ENCODE assay signal across 16 cellular contexts in the genomic region with DNA sequence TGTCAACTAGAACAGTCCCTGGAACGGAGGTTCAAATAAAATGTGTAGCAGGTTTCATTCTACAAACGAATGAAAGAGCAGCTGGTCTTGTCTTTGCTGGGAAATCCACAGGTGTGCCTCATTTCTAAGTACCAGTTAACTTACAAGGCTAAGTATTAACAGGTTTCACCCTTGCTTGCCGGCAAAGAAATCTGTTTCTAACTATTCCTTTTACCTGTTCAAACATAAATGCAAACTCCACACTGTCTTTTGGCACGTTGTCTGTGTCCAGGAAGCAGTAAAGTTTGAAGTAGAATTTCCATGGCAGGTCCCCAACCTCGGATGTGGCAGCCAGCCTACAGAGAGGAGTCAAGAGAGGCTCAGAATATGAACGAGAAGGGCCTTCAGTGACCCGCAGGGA. TPM values are rescaled to one million over a fixed set of nuclear protein-coding genes. Genes with fewer than 3 reads are reported as not detected.
A peak's percentile ranks its signal among the peaks of the same experiment; 100 is the strongest.
DNase-seq lines count a peak whose midpoint lies in the region; ATAC-seq, FAIRE-seq and TF ChIP-seq lines count a peak whose summit lies in the region.
"Had no signal": no experiment of that assay in that cellular context is flagged by ENCODE, and none has a peak within 500 bp of the region (broad histone marks: within the 10 kb centered on the region; RNA-seq: fewer than 3 reads in every experiment).

No MANE protein-coding gene starts in this region.

- 33 to 39% methylated on average over 7 of the region's 7 CpGs for WGBS in pancreas, 2 donors

- H3K36me3 Mint-ChIP-seq in Caco-2 (ENCODE audit: insufficient read depth, unreplicated experiment) (peaks cover 92% of the 10 kb centered on the region), brain (peaks cover 82% of the 10 kb centered on the region), natural killer cell (no peaks in the 10 kb centered on the region)
- no peaks in the 10 kb centered on the region for H3K36me3 Mint-ChIP-seq in activated naive CD8-positive, alpha-beta T cell treated with anti-CD3 and anti-CD28 coated beads for 36 hours
- H3K36me3 Mint-ChIP-seq: CD4-positive, CD25-positive, alpha-beta regulatory T cell had no signal

- H3K36me3 ChIP-seq in Caco-2 (ENCODE audit: control insufficient read depth, insufficient read depth, low read length), result peaks cover 10% of the 10 kb centered on the region
- peaks cover 39 to 72% of the 10 kb centered on the region in 2 experiments for H3K36me3 ChIP-seq in HEK293 (ENCODE audit: control insufficient read depth in 2 of 2, insufficient read depth in 1 of 2, low read length in 2 of 2)
- peaks cover 3 to 56% (median 35%) of the 10 kb centered on the region in 3 donors for H3K36me3 ChIP-seq in pancreas
- H3K36me3 ChIP-seq: BLaER1 treated with 17β-estradiol and CSF1 and Interleukin-3, amounts not matched to agents 10 nM and 100 nM had no signal

- H3K27me3 ChIP-seq in Caco-2 (replicated peaks; ENCODE audit: control insufficient read depth, insufficient read depth, low read length) (no peaks in the 10 kb centered on the region), pancreas (no peaks in the 10 kb centered on the region)
- H3K27me3 ChIP-seq: BLaER1 treated with 17β-estradiol and CSF1 and Interleukin-3, amounts not matched to agents 10 nM and 100 nM had no signal

- H3K9me3 Mint-ChIP-seq in Caco-2 (ENCODE audit: unreplicated experiment) (no peaks in the 10 kb centered on the region), brain (no peaks in the 10 kb centered on the region), natural killer cell (no peaks in the 10 kb centered on the region)
- no peaks in the 10 kb centered on the region for H3K9me3 Mint-ChIP-seq in activated naive CD8-positive, alpha-beta T cell treated with anti-CD3 and anti-CD28 coated beads for 36 hours

- H3K27me3 Mint-ChIP-seq in Caco-2 (ENCODE audit: insufficient read depth, unreplicated experiment), result no peaks in the 10 kb centered on the region
- H3K27me3 Mint-ChIP-seq in brain, result peaks cover 3% of the 10 kb centered on the region
- H3K27me3 Mint-ChIP-seq in activated naive CD8-positive, alpha-beta T cell treated with anti-CD3 and anti-CD28 coated beads for 36 hours, result no peaks in the 10 kb centered on the region
- H3K27me3 Mint-ChIP-seq in natural killer cell (ENCODE audit: low read depth in 2 of 2), result no peaks in the 10 kb centered on the region

- H3K27ac Mint-ChIP-seq in Caco-2 (ENCODE audit: unreplicated experiment) (peak overlapping the region; percentile 37), brain (peak overlapping the region in 4 of 5 experiments; percentile 51 to 78 (median 62)), natural killer cell (no peak overlapping the region)
- H3K27ac Mint-ChIP-seq in activated naive CD8-positive, alpha-beta T cell treated with anti-CD3 and anti-CD28 coated beads for 36 hours, result no peak overlapping the region

- ATAC-seq in pancreas (peak; percentile 18 to 54 (median 24)), natural killer cell (no peak)
- ATAC-seq: HCT116 had no signal

- H3K4me3 ChIP-seq in Caco-2 (ENCODE audit: low read depth, low read length) (no peak overlapping the region), HEK293 (ENCODE audit: low read depth, low read length) (no peak overlapping the region), pancreas (no peak overlapping the region)
- H3K4me3 ChIP-seq: BLaER1 treated with 17β-estradiol and CSF1 and Interleukin-3, amounts not matched to agents 10 nM and 100 nM had no signal

- intact Hi-C loops in Caco-2 (cut with micrococcal nuclease; ENCODE audit: unreplicated experiment), result no loop called here
- intact Hi-C loops in pancreas (cut with DNase I), result no loop called here
- intact Hi-C loops in natural killer cell (cut with micrococcal nuclease), result no loop called here

- DNase-seq in Caco-2 (no peak), pancreas (peak in 1 of 6 donors; percentile 51), natural killer cell (no peak), midbrain (lab: John Stamatoyannopoulos, UW) (no peak)
- no peak for DNase-seq in activated naive CD8-positive, alpha-beta T cell treated with anti-CD3 and anti-CD28 coated beads for 36 hours
- DNase-seq: ACHN; CD4-positive, CD25-positive, alpha-beta regulatory T cell; DMS153; DMS79 treated with DMSO at 0.1 percent for 48 hours; EL had no signal

- no peaks in the 10 kb centered on the region for H3K4me1 Mint-ChIP-seq in Caco-2 (ENCODE audit: low read depth, unreplicated experiment)
- peaks cover 38% of the 10 kb centered on the region for H3K4me1 Mint-ChIP-seq in brain
- H3K4me1 Mint-ChIP-seq in activated naive CD8-positive, alpha-beta T cell treated with anti-CD3 and anti-CD28 coated beads for 36 hours, result peaks cover 15% of the 10 kb centered on the region
- H3K4me1 Mint-ChIP-seq in natural killer cell, result no peaks in the 10 kb centered on the region

- no peak overlapping the region for H3K27ac ChIP-seq in HEK293 (ENCODE audit: extremely low read depth, low read depth, low read length)
- peak overlapping the region in 2 of 4 donors; percentile 57 to 67 for H3K27ac ChIP-seq in pancreas
- H3K27ac ChIP-seq: BLaER1 treated with 17β-estradiol and CSF1 and Interleukin-3, amounts not matched to agents 10 nM and 100 nM had no signal

- TF ChIP-seq CTCF in Caco-2 (IDR thresholded peaks at IDR 0.05; ENCODE audit: insufficient read depth in 1 of 2, low read depth in 1 of 2, low read length in 1 of 2, severe bottlenecking in 1 of 2, unreplicated experiment in 1 of 2) (no peak), HEK293 (tag by site-specific recombination; IDR thresholded peaks at IDR 0.05) (no peak), brain (conservative IDR thresholded peaks at IDR 0.05) (no peak), pancreas (IDR thresholded peaks at IDR 0.05) (no peak), natural killer cell (IDR thresholded peaks at IDR 0.05) (no peak)

- POLR2A ChIA-PET in Caco-2 (lab: Charles Lee), result no interaction called here
- POLR2A ChIA-PET in HEK293 (lab: Yijun Ruan, JAX), result no interaction called here

- BruUV-seq in Caco-2 (replicated peaks; lab: Mats Ljungman, UMichigan), result no TSS peak

- CTCF ChIA-PET in Caco-2 (lab: Charles Lee) (no interaction called here), HEK293 (lab: Yijun Ruan, JAX) (no interaction called here)

- FAIRE-seq in pancreas (lab: Jason Lieb, UNC), result no peak
- FAIRE-seq: G401.6, GM12892 had no signal

- H3K9me3 ChIP-seq in Caco-2 (no peaks in the 10 kb centered on the region), HEK293 (ENCODE audit: control insufficient read depth, insufficient read depth, low read depth, low read length) (no peaks in the 10 kb centered on the region), pancreas (no peaks in the 10 kb centered on the region)
- H3K9me3 ChIP-seq: BLaER1 treated with 17β-estradiol and CSF1 and Interleukin-3, amounts not matched to agents 10 nM and 100 nM had no signal

- no peak overlapping the region for H3K4me3 Mint-ChIP-seq in Caco-2 (ENCODE audit: unreplicated experiment)
- no peak overlapping the region for H3K4me3 Mint-ChIP-seq in brain
- no peak overlapping the region for H3K4me3 Mint-ChIP-seq in activated naive CD8-positive, alpha-beta T cell treated with anti-CD3 and anti-CD28 coated beads for 36 hours
- H3K4me3 Mint-ChIP-seq in natural killer cell, result no peak overlapping the region
- H3K4me3 Mint-ChIP-seq: CD4-positive, CD25-positive, alpha-beta regulatory T cell had no signal

- H3K4me1 ChIP-seq in Caco-2 (no peaks in the 10 kb centered on the region), HEK293 (ENCODE audit: control insufficient read depth, insufficient read depth, low read length) (peaks cover 3% of the 10 kb centered on the region; the same call in 1 of the 2 replicates), pancreas (peaks cover 0 to 27% (median 0%) of the 10 kb centered on the region in 3 donors)

TF ChIP-seq in HEK293, 187 proteins besides CTCF, POLR2A, EP300 and RAD21:
- TF ChIP-seq, protein P1, sequence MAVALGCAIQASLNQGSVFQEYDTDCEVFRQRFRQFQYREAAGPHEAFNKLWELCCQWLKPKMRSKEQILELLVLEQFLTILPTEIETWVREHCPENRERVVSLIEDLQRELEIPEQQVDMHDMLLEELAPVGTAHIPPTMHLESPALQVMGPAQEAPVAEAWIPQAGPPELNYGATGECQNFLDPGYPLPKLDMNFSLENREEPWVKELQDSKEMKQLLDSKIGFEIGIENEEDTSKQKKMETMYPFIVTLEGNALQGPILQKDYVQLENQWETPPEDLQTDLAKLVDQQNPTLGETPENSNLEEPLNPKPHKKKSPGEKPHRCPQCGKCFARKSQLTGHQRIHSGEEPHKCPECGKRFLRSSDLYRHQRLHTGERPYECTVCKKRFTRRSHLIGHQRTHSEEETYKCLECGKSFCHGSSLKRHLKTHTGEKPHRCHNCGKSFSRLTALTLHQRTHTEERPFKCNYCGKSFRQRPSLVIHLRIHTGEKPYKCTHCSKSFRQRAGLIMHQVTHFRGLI (tag by site-specific recombination; IDR thresholded peaks at IDR 0.05), result no peak
- TF ChIP-seq ZNF302 (tag by site-specific recombination; IDR thresholded peaks at IDR 0.05; ENCODE audit: low read depth) (no peak), ZSCAN23 (tag by site-specific recombination; IDR thresholded peaks at IDR 0.05) (no peak), SCRT2 (tag by site-specific recombination; IDR thresholded peaks at IDR 0.05) (peak; percentile 30; the same call in 1 of the 2 replicates)

RNA-seq across cellular contexts. Expression of a gene that starts 54.4 kb away (rescaled TPM):
- total RNA-seq in Caco-2 (2022) (14.1 and 15.1 TPM in 2 replicates), pancreas (10 to 100 TPM; 11.2 to 22.6 (median 15.8) TPM), natural killer cell (1 to 10 TPM; 2.1 to 4.5 (median 3.3) TPM)
- polyA plus RNA-seq in brain (ENCODE audit: insufficient read depth, low read depth, low replicate concordance) (34.4 TPM), pancreas (1 to 10 TPM; 5.3 to 9.2 TPM)
- total RNA-seq in activated naive CD8-positive, alpha-beta T cell treated with anti-CD3 and anti-CD28 coated beads for 36 hours, result 10 to 100 TPM; 25.1 to 27.3 TPM

Comparison
In these comparisons a context has a peak if more than half of its experiments do, and no peak if none do; other contexts are left out.
1. H3K27ac Mint-ChIP-seq: peak in Caco-2 (single experiment) and brain (4 of 5); none in activated naive CD8-positive, alpha-beta T cell treated with anti-CD3 and anti-CD28 coated beads for 36 hours (single experiment) and natural killer cell (0 of 2).
2. ATAC-seq: peak in pancreas (4 of 4); none in natural killer cell (0 of 3).